ENCODE assay signal across 24 cellular contexts in genomic region chr4:39426728-39427127, GRCh38. TPM values are rescaled to one million over a fixed set of nuclear protein-coding genes. Genes with fewer than 3 reads are reported as not detected.
DNase-seq lines count a peak whose midpoint lies in the region; ATAC-seq, FAIRE-seq and TF ChIP-seq lines count a peak whose summit lies in the region.
"Had no signal": no experiment of that assay in that cellular context is flagged by ENCODE, and none has a peak within 500 bp of the region (broad histone marks: within the 10 kb centered on the region; RNA-seq: fewer than 3 reads in every experiment).

No MANE protein-coding gene starts in this region.

- DNase-seq in RWPE1 (ENCODE audit: low spot score) (no peak), K562 (ENCODE audit: extremely low read depth in 1 of 4, low spot score in 3 of 4) (no peak), memory B cell (ENCODE audit: low spot score in 2 of 2) (no peak), A673 (ENCODE audit: low spot score) (no peak), substantia nigra (lab: John Stamatoyannopoulos, UW) (no peak), mesenteric fat pad (ENCODE audit: low spot score) (no peak)
- DNase-seq: 8988T; AML-193; Caco-2; Calu3; CD4-positive, alpha-beta T cell; CD8-positive, alpha-beta T cell; DMS79 treated with DMSO at 0.1 percent for 48 hours; GF-D8 had no signal

- H3K9ac ChIP-seq in K562 (ENCODE audit: insufficient read depth in 1 of 2, low read depth in 2 of 2, low read length in 2 of 2) = no peak overlapping the region
- H3K9ac ChIP-seq: BLaER1 treated with 17β-estradiol and CSF1 and Interleukin-3, amounts not matched to agents 10 nM and 100 nM had no signal

- BruUV-seq in K562 (replicated peaks; lab: Mats Ljungman, UMichigan) (no TSS peak), A673 (replicated peaks; lab: Mats Ljungman, UMichigan) (no TSS peak)

- H3K36me3 ChIP-seq in HEK293 (ENCODE audit: control insufficient read depth in 2 of 2, insufficient read depth in 1 of 2, low read length in 2 of 2) (no peaks in the 10 kb centered on the region), K562 (ENCODE audit: control insufficient read depth, insufficient read depth, low read length) (no peaks in the 10 kb centered on the region), A673 (ENCODE audit: insufficient read depth, low read length, poor library complexity, severe bottlenecking) (no peaks in the 10 kb centered on the region)
- H3K36me3 ChIP-seq: BLaER1 treated with 17β-estradiol and CSF1 and Interleukin-3, amounts not matched to agents 10 nM and 100 nM had no signal

- no peak overlapping the region for H3K4me2 ChIP-seq in K562 (ENCODE audit: insufficient read depth, low read length)

- H3K79me2 ChIP-seq in K562 (ENCODE audit: control insufficient read depth, insufficient read depth, low read length) = no peaks in the 10 kb centered on the region

- CTCF ChIA-PET in HEK293 (lab: Yijun Ruan, JAX) (interaction anchor here (0.6 kb wide), 1 partner anchor 10 kb away, joined by 3 read pairs; no protein-coding TSS in a partner anchor), RWPE1 (lab: Yijun Ruan, JAX) (interaction anchor here (0.5 to 0.6 kb wide), 2 partner anchors 12 to 173 kb away, joined by 4 read pairs; no protein-coding TSS in a partner anchor), K562 (lab: Yijun Ruan, JAX; ENCODE audit: low intra/inter-chr PET ratio) (no interaction called here), A673 (lab: Charles Lee) (no interaction called here)

- no peaks in the 10 kb centered on the region for H3K9me1 ChIP-seq in K562 (ENCODE audit: control insufficient read depth, insufficient read depth, low read length)

- no peak for TF ChIP-seq CTCF in HEK293 (tag by site-specific recombination; IDR thresholded peaks at IDR 0.05)
- no peak for TF ChIP-seq CTCF in RWPE1 (conservative IDR thresholded peaks at IDR 0.05; ENCODE audit: low read depth)
- TF ChIP-seq CTCF in K562 (IDR thresholded peaks at IDR 0.05 in 2 of 3, conservative IDR thresholded peaks at IDR 0.05 in 1 of 3; ENCODE audit: insufficient read depth in 2 of 3, low read depth in 1 of 3, low read length in 3 of 3) = no peak
- no peak for TF ChIP-seq CTCF in A673 (conservative IDR thresholded peaks at IDR 0.05; ENCODE audit: low read depth, low read length)

- TF ChIP-seq RAD21 in K562 (CRISPR knock-in tag; conservative IDR thresholded peaks at IDR 0.05 in 1 of 2, IDR thresholded peaks at IDR 0.05 in 1 of 2) = no peak

- H3K27ac Mint-ChIP-seq in memory B cell = peak overlapping the region; percentile 20
- H3K27ac Mint-ChIP-seq: B cell; CD4-positive, alpha-beta T cell; CD8-positive, alpha-beta T cell had no signal

- no peak overlapping the region for H2AFZ ChIP-seq in K562 (ENCODE audit: low read depth, low read length)

- in situ Hi-C loops in K562 (cut with MboI) = no loop called here

- H3K27ac ChIP-seq in HEK293 (ENCODE audit: extremely low read depth, low read depth, low read length) (no peak overlapping the region), RWPE1 (peak overlapping the region; percentile 55; the same call in 1 of the 2 replicates), K562 (ENCODE audit: extremely low read depth, low read depth, low read length) (no peak overlapping the region), A673 (ENCODE audit: low read depth, low read length, poor library complexity, severe bottlenecking) (no peak overlapping the region), substantia nigra (ENCODE audit: low read depth, low read length, poor library complexity, severe bottlenecking) (no peak overlapping the region)
- H3K27ac ChIP-seq: BLaER1 treated with 17β-estradiol and CSF1 and Interleukin-3, amounts not matched to agents 10 nM and 100 nM; C4-2B had no signal

- no peak for ATAC-seq in K562
- ATAC-seq in memory B cell (ENCODE audit: low read depth) = no peak
- no peak for ATAC-seq in HG02870 (IDR thresholded peaks at IDR 0.05; ENCODE audit: unreplicated experiment)
- ATAC-seq: CD8-positive, alpha-beta T cell had no signal

- H4K20me1 ChIP-seq in K562 (replicated peaks; ENCODE audit: control insufficient read depth, insufficient read depth, low read length) = no peaks in the 10 kb centered on the region
- H4K20me1 ChIP-seq: BLaER1 treated with 17β-estradiol and CSF1 and Interleukin-3, amounts not matched to agents 10 nM and 100 nM had no signal

- FAIRE-seq in K562 (lab: Jason Lieb, UNC) = no peak
- FAIRE-seq: A204.1, D721Med, GM12891, GM19239 had no signal

- intact Hi-C loops in K562 (cut with micrococcal nuclease) (no loop called here), A673 (cut with micrococcal nuclease; ENCODE audit: unreplicated experiment) (no loop called here)

- no peak for TF ChIP-seq EP300 in K562 (IDR thresholded peaks at IDR 0.05; ENCODE audit: low read length)

- no peaks in the 10 kb centered on the region for H3K4me1 Mint-ChIP-seq in memory B cell
- H3K4me1 Mint-ChIP-seq: B cell had no signal

- no peaks in the 10 kb centered on the region for H3K36me3 Mint-ChIP-seq in memory B cell
- H3K36me3 Mint-ChIP-seq: CD8-positive, alpha-beta T cell had no signal

- H3K9me3 Mint-ChIP-seq in memory B cell = no peaks in the 10 kb centered on the region
- H3K9me3 Mint-ChIP-seq: CD4-positive, alpha-beta T cell; CD8-positive, alpha-beta T cell had no signal

- 100% methylated on average over 1 of the region's 1 CpG for WGBS in K562 (ENCODE audit: insufficient coverage, low coverage, missing lambda C conversion rate)

- no peak overlapping the region for H3K4me3 ChIP-seq in HEK293 (ENCODE audit: low read depth, low read length)
- no peak overlapping the region for H3K4me3 ChIP-seq in K562
- no peak overlapping the region for H3K4me3 ChIP-seq in A673 (ENCODE audit: low read depth, low read length, poor library complexity, severe bottlenecking)
- H3K4me3 ChIP-seq: BLaER1 treated with 17β-estradiol and CSF1 and Interleukin-3, amounts not matched to agents 10 nM and 100 nM had no signal

- H3K9me3 ChIP-seq in HEK293 (ENCODE audit: control insufficient read depth, insufficient read depth, low read depth, low read length) (no peaks in the 10 kb centered on the region), K562 (replicated peaks; ENCODE audit: control insufficient read depth, insufficient read depth, low read depth, low read length) (no peaks in the 10 kb centered on the region), A673 (ENCODE audit: low read depth, low read length, poor library complexity, severe bottlenecking) (no peaks in the 10 kb centered on the region)
- H3K9me3 ChIP-seq: BLaER1 treated with 17β-estradiol and CSF1 and Interleukin-3, amounts not matched to agents 10 nM and 100 nM; Caco-2 had no signal

- no peaks in the 10 kb centered on the region for H3K4me1 ChIP-seq in HEK293 (ENCODE audit: control insufficient read depth, insufficient read depth, low read length)
- H3K4me1 ChIP-seq in K562 (replicated peaks in 1 of 2; ENCODE audit: control insufficient read depth in 2 of 2, insufficient read depth in 2 of 2, low read length in 2 of 2) = peaks cover 0 to 14% of the 10 kb centered on the region in 2 experiments; a peak in 3 of 5 replicates
- no peaks in the 10 kb centered on the region for H3K4me1 ChIP-seq in A673 (ENCODE audit: insufficient read depth, low read length, poor library complexity, severe bottlenecking)

- TF ChIP-seq POLR2A in K562 (conservative IDR thresholded peaks at IDR 0.05) = no peak

- POLR2A ChIA-PET in HEK293 (lab: Yijun Ruan, JAX) = no interaction called here
- POLR2A ChIA-PET in RWPE1 (lab: Yijun Ruan, JAX; ENCODE audit: low non-redundant PET) = no interaction called here
- POLR2A ChIA-PET in K562 (lab: Yijun Ruan, JAX) = interaction anchor here (0.6 kb wide), 2 partner anchors 974 to 1117 kb away, joined by 3 to 4 read pairs; no protein-coding TSS in a partner anchor
- POLR2A ChIA-PET in A673 (lab: Charles Lee; ENCODE audit: low non-redundant PET) = no interaction called here

- H3K27me3 Mint-ChIP-seq in memory B cell = no peaks in the 10 kb centered on the region
- H3K27me3 Mint-ChIP-seq: B cell; CD4-positive, alpha-beta T cell had no signal

- H3K27me3 ChIP-seq in K562 (ENCODE audit: control insufficient read depth in 2 of 2, insufficient read depth in 2 of 2, low read length in 2 of 2) (no peaks in the 10 kb centered on the region), A673 (replicated peaks; ENCODE audit: insufficient read depth, low read depth, low read length, poor library complexity) (no peaks in the 10 kb centered on the region)
- H3K27me3 ChIP-seq: BLaER1 treated with 17β-estradiol and CSF1 and Interleukin-3, amounts not matched to agents 10 nM and 100 nM had no signal

- no peak overlapping the region for H3K4me3 Mint-ChIP-seq in memory B cell
- H3K4me3 Mint-ChIP-seq: B cell; CD4-positive, alpha-beta T cell; CD8-positive, alpha-beta T cell had no signal

RNA-seq across cellular contexts. Expression of gene KLB, which starts 20.0 kb away (rescaled TPM):
- total RNA-seq in K562 (2011; cell fraction: chromatin; rRNA removed; ENCODE audit: low replicate concordance) = not detected in 2 replicates
- not detected in 2 replicates for total RNA-seq in K562 (2011; cell fraction: nucleolus; rRNA removed)
- total RNA-seq in K562 (2011; cell fraction: nucleoplasm; rRNA removed) = not detected in 2 replicates
- not detected in 2 replicates for total RNA-seq in K562 (2014; rRNA removed)
- not detected in 2 replicates for total RNA-seq in K562 (2014; rRNA removed; fragmentation: Illumina TruSeq; extraction: Trizol)
- total RNA-seq in K562 (2015; rRNA removed; fragmentation: Illumina TruSeq; extraction: Trizol) = not detected in 2 replicates
- total RNA-seq in K562 (2021) = 0.04 TPM in 1 of 2 replicates, not detected in the other
- polyA plus RNA-seq in K562 (2011; rRNA removed) = not detected in 2 replicates
- not detected in 2 replicates for polyA plus RNA-seq in K562 (2011; cell fraction: cytosol; rRNA removed)
- not detected in 2 replicates for polyA plus RNA-seq in K562 (2011; cell fraction: nucleus; rRNA removed)
- 0.04 and 0.05 TPM in 2 replicates for polyA plus RNA-seq in K562 (2012)
- not detected in 2 replicates for polyA plus RNA-seq in K562 (2014; fragmentation: Illumina TruSeq; extraction: Trizol)
- polyA plus RNA-seq in K562 (2014; fragmentation: Nextera tagmentation; extraction: Ambion mirVana) = under 1 TPM; 0.04 to 0.13 TPM
- not detected in 2 replicates for polyA plus RNA-seq in K562 (2014; rRNA removed)
- polyA minus RNA-seq in K562 (2011; rRNA and poly(A)+ RNA removed) = not detected in 2 replicates
- polyA minus RNA-seq in K562 (2011; cell fraction: cytosol; rRNA and poly(A)+ RNA removed) = not detected in 2 replicates
- not detected in 2 replicates for polyA minus RNA-seq in K562 (2011; cell fraction: nucleus; rRNA and poly(A)+ RNA removed)
- total RNA-seq in A673 (2021) = not detected in 2 replicates
- 7.4 TPM for total RNA-seq in mesenteric fat pad
- total RNA-seq: B cell; CD4-positive, alpha-beta T cell had no signal
- polyA plus RNA-seq: BJ had no signal

RNA-seq across cellular contexts. Expression of gene RPL9, which starts 32.0 kb away (rescaled TPM):
- total RNA-seq in K562 (2011; cell fraction: chromatin; rRNA removed; ENCODE audit: low replicate concordance) = 442 and 649 TPM in 2 replicates
- 436 and 443 TPM in 2 replicates for total RNA-seq in K562 (2011; cell fraction: nucleolus; rRNA removed)
- total RNA-seq in K562 (2011; cell fraction: nucleoplasm; rRNA removed) = 704 and 1,109 TPM in 2 replicates
- 2,727 and 5,178 TPM in 2 replicates for total RNA-seq in K562 (2014; rRNA removed)
- 3,033 and 3,406 TPM in 2 replicates for total RNA-seq in K562 (2014; rRNA removed; fragmentation: Illumina TruSeq; extraction: Trizol)
- total RNA-seq in K562 (2015; rRNA removed; fragmentation: Illumina TruSeq; extraction: Trizol) = 2,713 and 2,948 TPM in 2 replicates
- 1,925 and 2,195 TPM in 2 replicates for total RNA-seq in K562 (2021)
- 2,384 and 2,903 TPM in 2 replicates for polyA plus RNA-seq in K562 (2011; rRNA removed)
- polyA plus RNA-seq in K562 (2011; cell fraction: cytosol; rRNA removed) = 562 and 2,012 TPM in 2 replicates
- 394 and 751 TPM in 2 replicates for polyA plus RNA-seq in K562 (2011; cell fraction: nucleus; rRNA removed)
- polyA plus RNA-seq in K562 (2012) = 2,558 and 2,594 TPM in 2 replicates
- 2,442 and 3,049 TPM in 2 replicates for polyA plus RNA-seq in K562 (2014; fragmentation: Illumina TruSeq; extraction: Trizol)
- polyA plus RNA-seq in K562 (2014; fragmentation: Nextera tagmentation; extraction: Ambion mirVana) = 1,000 to 10,000 TPM; 3,844 to 3,942 TPM
- polyA plus RNA-seq in K562 (2014; rRNA removed) = 3,722 and 4,659 TPM in 2 replicates
- polyA minus RNA-seq in K562 (2011; rRNA and poly(A)+ RNA removed) = 587 and 768 TPM in 2 replicates
- 661 and 764 TPM in 2 replicates for polyA minus RNA-seq in K562 (2011; cell fraction: cytosol; rRNA and poly(A)+ RNA removed)
- 289 and 495 TPM in 2 replicates for polyA minus RNA-seq in K562 (2011; cell fraction: nucleus; rRNA and poly(A)+ RNA removed)
- 907 and 971 TPM in 2 replicates for total RNA-seq in A673 (2021)
- total RNA-seq in mesenteric fat pad = 1,339 TPM

RNA-seq across cellular contexts. Expression of gene LIAS, which starts 32.1 kb away (rescaled TPM):
- total RNA-seq in K562 (2011; cell fraction: chromatin; rRNA removed; ENCODE audit: low replicate concordance) = 47.0 and 100 TPM in 2 replicates
- total RNA-seq in K562 (2011; cell fraction: nucleolus; rRNA removed) = 33.0 and 33.2 TPM in 2 replicates
- total RNA-seq in K562 (2011; cell fraction: nucleoplasm; rRNA removed) = 55.9 and 101 TPM in 2 replicates
- total RNA-seq in K562 (2014; rRNA removed) (21.9 and 23.5 TPM in 2 replicates), K562 (2014; rRNA removed; fragmentation: Illumina TruSeq; extraction: Trizol) (57.1 and 66.9 TPM in 2 replicates), K562 (2015; rRNA removed; fragmentation: Illumina TruSeq; extraction: Trizol) (39.7 and 42.1 TPM in 2 replicates), K562 (2021) (27.4 and 28.1 TPM in 2 replicates), A673 (2021) (17.6 and 19.1 TPM in 2 replicates), mesenteric fat pad (8.4 TPM)
- polyA plus RNA-seq in K562 (2011; rRNA removed) (39.5 and 50.2 TPM in 2 replicates), K562 (2014; fragmentation: Illumina TruSeq; extraction: Trizol) (45.0 and 49.7 TPM in 2 replicates), K562 (2014; fragmentation: Nextera tagmentation; extraction: Ambion mirVana) (10 to 100 TPM; 40.3 to 56.6 TPM), K562 (2014; rRNA removed) (37.8 and 40.2 TPM in 2 replicates)
- 13.3 and 28.1 TPM in 2 replicates for polyA plus RNA-seq in K562 (2011; cell fraction: cytosol; rRNA removed)
- polyA plus RNA-seq in K562 (2011; cell fraction: nucleus; rRNA removed) = 19.3 and 19.6 TPM in 2 replicates
- polyA plus RNA-seq in K562 (2012) = 24.4 and 35.7 TPM in 2 replicates
- polyA minus RNA-seq in K562 (2011; rRNA and poly(A)+ RNA removed) = 44.7 and 45.7 TPM in 2 replicates
- polyA minus RNA-seq in K562 (2011; cell fraction: cytosol; rRNA and poly(A)+ RNA removed) = 16.0 and 21.6 TPM in 2 replicates
- polyA minus RNA-seq in K562 (2011; cell fraction: nucleus; rRNA and poly(A)+ RNA removed) = 21.5 and 37.1 TPM in 2 replicates

Comparison
In these comparisons a context has a peak if more than half of its experiments do, and no peak if none do; other contexts are left out.
1. CTCF ChIA-PET loops: an anchor here in HEK293 (0.6 kb wide) and RWPE1 (0.5 to 0.6 kb wide); none called in K562 and A673.
2. Of the 44 proteins assayed by ChIP-seq in both K562 and HEK293: peak only in K562: none; only in HEK293: none; in both: ZNF121; in neither: 43.